2 cellular contexts compared by ENCODE assay signal in the genomic region with DNA sequence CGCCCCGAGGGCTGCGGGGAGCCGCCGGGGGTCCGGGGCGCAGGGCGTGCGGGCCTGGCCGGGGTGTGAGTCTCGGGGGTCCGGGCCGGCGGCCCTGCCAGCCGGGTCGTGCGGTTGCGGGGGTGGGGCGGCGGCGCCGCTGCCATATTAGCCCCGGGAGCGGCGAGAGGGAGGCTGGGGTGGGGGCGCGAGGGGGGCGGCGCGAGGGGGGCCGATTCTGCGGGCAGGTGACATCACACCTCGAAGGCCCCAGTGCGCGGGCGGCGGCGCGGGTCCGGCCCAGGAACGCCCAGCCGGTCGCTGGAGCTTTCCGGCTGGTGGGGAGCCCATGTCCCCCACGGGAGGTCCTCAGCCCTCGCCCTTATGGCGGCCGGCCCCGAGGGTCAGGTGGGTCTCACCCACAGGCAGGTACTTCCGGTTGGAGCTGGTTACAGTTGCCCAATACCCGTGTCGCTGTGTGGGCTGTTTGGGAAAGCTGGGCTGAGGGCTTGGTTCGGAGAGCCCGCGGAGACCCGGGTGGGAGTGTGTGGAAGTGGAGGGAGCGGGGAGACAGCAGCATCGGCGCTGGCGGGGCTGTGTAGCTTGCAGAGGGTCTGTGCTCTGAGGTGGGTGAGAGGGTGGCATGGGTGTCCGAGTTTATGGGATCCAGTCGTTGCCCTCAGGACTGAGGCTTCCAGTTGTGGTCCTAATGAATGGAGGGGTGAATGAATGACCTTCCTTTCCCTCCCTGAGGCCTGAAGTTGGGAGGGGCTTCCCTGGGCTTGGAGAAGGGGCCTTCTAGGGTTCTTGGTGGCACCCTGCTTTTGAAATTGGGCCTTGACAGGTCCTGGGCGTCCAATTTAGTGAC.
TF ChIP-seq lines count a peak whose summit lies in the region.

No MANE protein-coding gene starts in this region.

TF ChIP-seq in SK-N-SH, 30 proteins besides CTCF, POLR2A, EP300 and RAD21:
- no peak for TF ChIP-seq YY1 (IDR thresholded peaks at IDR 0.05; ENCODE audit: low read depth)
- no peak for TF ChIP-seq SMC3 (IDR thresholded peaks at IDR 0.05; ENCODE audit: low read depth, low read length)
- TF ChIP-seq, protein P1, sequence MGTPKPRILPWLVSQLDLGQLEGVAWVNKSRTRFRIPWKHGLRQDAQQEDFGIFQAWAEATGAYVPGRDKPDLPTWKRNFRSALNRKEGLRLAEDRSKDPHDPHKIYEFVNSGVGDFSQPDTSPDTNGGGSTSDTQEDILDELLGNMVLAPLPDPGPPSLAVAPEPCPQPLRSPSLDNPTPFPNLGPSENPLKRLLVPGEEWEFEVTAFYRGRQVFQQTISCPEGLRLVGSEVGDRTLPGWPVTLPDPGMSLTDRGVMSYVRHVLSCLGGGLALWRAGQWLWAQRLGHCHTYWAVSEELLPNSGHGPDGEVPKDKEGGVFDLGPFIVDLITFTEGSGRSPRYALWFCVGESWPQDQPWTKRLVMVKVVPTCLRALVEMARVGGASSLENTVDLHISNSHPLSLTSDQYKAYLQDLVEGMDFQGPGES (IDR thresholded peaks at IDR 0.05; ENCODE audit: low read depth, low read length): no peak
- no peak for TF ChIP-seq TEAD4 (IDR thresholded peaks at IDR 0.05; ENCODE audit: borderline replicate concordance, insufficient read depth)
- TF ChIP-seq, protein P2, sequence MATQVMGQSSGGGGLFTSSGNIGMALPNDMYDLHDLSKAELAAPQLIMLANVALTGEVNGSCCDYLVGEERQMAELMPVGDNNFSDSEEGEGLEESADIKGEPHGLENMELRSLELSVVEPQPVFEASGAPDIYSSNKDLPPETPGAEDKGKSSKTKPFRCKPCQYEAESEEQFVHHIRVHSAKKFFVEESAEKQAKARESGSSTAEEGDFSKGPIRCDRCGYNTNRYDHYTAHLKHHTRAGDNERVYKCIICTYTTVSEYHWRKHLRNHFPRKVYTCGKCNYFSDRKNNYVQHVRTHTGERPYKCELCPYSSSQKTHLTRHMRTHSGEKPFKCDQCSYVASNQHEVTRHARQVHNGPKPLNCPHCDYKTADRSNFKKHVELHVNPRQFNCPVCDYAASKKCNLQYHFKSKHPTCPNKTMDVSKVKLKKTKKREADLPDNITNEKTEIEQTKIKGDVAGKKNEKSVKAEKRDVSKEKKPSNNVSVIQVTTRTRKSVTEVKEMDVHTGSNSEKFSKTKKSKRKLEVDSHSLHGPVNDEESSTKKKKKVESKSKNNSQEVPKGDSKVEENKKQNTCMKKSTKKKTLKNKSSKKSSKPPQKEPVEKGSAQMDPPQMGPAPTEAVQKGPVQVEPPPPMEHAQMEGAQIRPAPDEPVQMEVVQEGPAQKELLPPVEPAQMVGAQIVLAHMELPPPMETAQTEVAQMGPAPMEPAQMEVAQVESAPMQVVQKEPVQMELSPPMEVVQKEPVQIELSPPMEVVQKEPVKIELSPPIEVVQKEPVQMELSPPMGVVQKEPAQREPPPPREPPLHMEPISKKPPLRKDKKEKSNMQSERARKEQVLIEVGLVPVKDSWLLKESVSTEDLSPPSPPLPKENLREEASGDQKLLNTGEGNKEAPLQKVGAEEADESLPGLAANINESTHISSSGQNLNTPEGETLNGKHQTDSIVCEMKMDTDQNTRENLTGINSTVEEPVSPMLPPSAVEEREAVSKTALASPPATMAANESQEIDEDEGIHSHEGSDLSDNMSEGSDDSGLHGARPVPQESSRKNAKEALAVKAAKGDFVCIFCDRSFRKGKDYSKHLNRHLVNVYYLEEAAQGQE (IDR thresholded peaks at IDR 0.05; ENCODE audit: low read depth, low read length): no peak
- TF ChIP-seq GABPA (IDR thresholded peaks at IDR 0.05; ENCODE audit: low read depth): no peak
- TF ChIP-seq, protein P3, sequence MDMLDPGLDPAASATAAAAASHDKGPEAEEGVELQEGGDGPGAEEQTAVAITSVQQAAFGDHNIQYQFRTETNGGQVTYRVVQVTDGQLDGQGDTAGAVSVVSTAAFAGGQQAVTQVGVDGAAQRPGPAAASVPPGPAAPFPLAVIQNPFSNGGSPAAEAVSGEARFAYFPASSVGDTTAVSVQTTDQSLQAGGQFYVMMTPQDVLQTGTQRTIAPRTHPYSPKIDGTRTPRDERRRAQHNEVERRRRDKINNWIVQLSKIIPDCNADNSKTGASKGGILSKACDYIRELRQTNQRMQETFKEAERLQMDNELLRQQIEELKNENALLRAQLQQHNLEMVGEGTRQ (IDR thresholded peaks at IDR 0.05; ENCODE audit: borderline replicate concordance, low read depth, low read length): no peak
- TF ChIP-seq MXI1 (IDR thresholded peaks at IDR 0.05; ENCODE audit: low read depth, low read length): no peak
- no peak for TF ChIP-seq CHD2 (IDR thresholded peaks at IDR 0.05; ENCODE audit: low read length, partially characterized antibody)
- TF ChIP-seq, protein P4, sequence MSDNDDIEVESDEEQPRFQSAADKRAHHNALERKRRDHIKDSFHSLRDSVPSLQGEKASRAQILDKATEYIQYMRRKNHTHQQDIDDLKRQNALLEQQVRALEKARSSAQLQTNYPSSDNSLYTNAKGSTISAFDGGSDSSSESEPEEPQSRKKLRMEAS (IDR thresholded peaks at IDR 0.05; ENCODE audit: low read depth): no peak
- TF ChIP-seq RFX5 (IDR thresholded peaks at IDR 0.05; ENCODE audit: low read length): no peak
- no peak for TF ChIP-seq FOXJ3 (CRISPR knock-in tag; IDR thresholded peaks at IDR 0.05)

TF ChIP-seq in SK-N-SH treated with all-trans-retinoic acid at 6 μM for 48 hours, 23 proteins besides CTCF, POLR2A, EP300 and RAD21:
- TF ChIP-seq ZNF565 (CRISPR knock-in tag; conservative IDR thresholded peaks at IDR 0.05; ENCODE audit: low read depth) (no peak), RARB (CRISPR knock-in tag; IDR thresholded peaks at IDR 0.05) (no peak), CSDC2 (CRISPR knock-in tag; IDR thresholded peaks at IDR 0.05) (no peak)
